ENCODE assay signal across 17 cellular contexts in genomic region chr9:1913931-1914330, GRCh38.
"Had no signal": no experiment of that assay in that cellular context is flagged by ENCODE, and none has a peak within 500 bp of the region (broad histone marks: within the 10 kb centered on the region; RNA-seq: fewer than 3 reads in every experiment).

No MANE protein-coding gene starts in this region.

- H3K9me3 Mint-ChIP-seq: natural killer cell treated with Interleukin-12 subunit alpha and Interleukin-12 subunit beta and Interleukin-15 and Interleukin-18, amount 100 ng/mL, for 72 hours had no signal

- H3K36me3 Mint-ChIP-seq: natural killer cell treated with Interleukin-12 subunit alpha and Interleukin-12 subunit beta and Interleukin-15 and Interleukin-18, amount 100 ng/mL, for 72 hours; neural progenitor cell; type B pancreatic cell had no signal

- H3K27me3 Mint-ChIP-seq: type B pancreatic cell had no signal

- DNase-seq: dermis blood vessel endothelial cell; foreskin keratinocyte; head of caudate nucleus; kidney; left cardiac atrium; left ventricle myocardium inferior; lower lobe of right lung; mesenchymal stem cell; midbrain; nucleus accumbens; ovary; sigmoid colon; stimulated activated CD4-positive, alpha-beta T cell treated with anti-CD3 and anti-CD28 coated beads, Interleukin-12 subunit alpha, Interleukin-12 subunit beta, amount 100 ng/mL, for 4 hours; stimulated activated naive CD4-positive, alpha-beta T cell had no signal

- H3K27ac Mint-ChIP-seq: natural killer cell treated with Interleukin-12 subunit alpha and Interleukin-12 subunit beta and Interleukin-15 and Interleukin-18, amount 100 ng/mL, for 72 hours; neural progenitor cell; type B pancreatic cell had no signal

- H3K4me3 Mint-ChIP-seq: natural killer cell treated with Interleukin-12 subunit alpha and Interleukin-12 subunit beta and Interleukin-15 and Interleukin-18, amount 100 ng/mL, for 72 hours; neural progenitor cell; type B pancreatic cell had no signal
